ENCODE assay signal across 23 cellular contexts in genomic region chr2:96661324-96661723, GRCh38. TPM values are rescaled to one million over a fixed set of nuclear protein-coding genes. Genes with fewer than 3 reads are reported as not detected.
A peak's percentile ranks its signal among the peaks of the same experiment; 100 is the strongest.
DNase-seq lines count a peak whose midpoint lies in the region; ATAC-seq, FAIRE-seq and TF ChIP-seq lines count a peak whose summit lies in the region.
"Had no signal": no experiment of that assay in that cellular context is flagged by ENCODE, and none has a peak within 500 bp of the region (broad histone marks: within the 10 kb centered on the region; RNA-seq: fewer than 3 reads in every experiment).

No MANE protein-coding gene starts in this region.

- no peak overlapping the region for H3K9ac ChIP-seq in neural progenitor cell

- peaks cover 1% of the 10 kb centered on the region for H3K36me3 Mint-ChIP-seq in neural progenitor cell
- H3K36me3 Mint-ChIP-seq: CD4-positive, CD25-positive, alpha-beta regulatory T cell had no signal

- H3K4me1 ChIP-seq in neural progenitor cell, result no peaks in the 10 kb centered on the region
- H3K4me1 ChIP-seq: BE2C had no signal

- no peak overlapping the region for H3K4me2 ChIP-seq in neural progenitor cell

- H2AFZ ChIP-seq in neural progenitor cell (replicated peaks), result no peak overlapping the region

- peak; percentile 32 for FAIRE-seq in bronchial epithelial cell (lab: Jason Lieb, UNC)
- FAIRE-seq: A204.1, D721Med, G401.6, GM12892, GM18507, HTR-8/SVneo had no signal

- H3K27ac ChIP-seq in neural progenitor cell, result no peak overlapping the region

- no peak overlapping the region for H3K4me3 ChIP-seq in bronchial epithelial cell (ENCODE audit: low read depth, low read length)
- H3K4me3 ChIP-seq in neural progenitor cell, result no peak overlapping the region

- H3K9me3 Mint-ChIP-seq in neural progenitor cell, result no peaks in the 10 kb centered on the region
- H3K9me3 Mint-ChIP-seq: CD8-positive, alpha-beta memory T cell had no signal

- no peak for TF ChIP-seq CTCF in bronchial epithelial cell (IDR thresholded peaks at IDR 0.05; ENCODE audit: insufficient read depth, low read length, severe bottlenecking)
- no peak for TF ChIP-seq CTCF in neural progenitor cell (IDR thresholded peaks at IDR 0.05)

- no peak overlapping the region for H3K4me3 Mint-ChIP-seq in neural progenitor cell
- H3K4me3 Mint-ChIP-seq: CD4-positive, CD25-positive, alpha-beta regulatory T cell; HFFc6; IgD-negative memory B cell had no signal

- H4K20me1 ChIP-seq in neural progenitor cell (ENCODE audit: low read depth), result no peaks in the 10 kb centered on the region

- DNase-seq in bronchial epithelial cell (ENCODE audit: low read depth) (no peak), ecto neural progenitor cell (ENCODE audit: low spot score) (peak; percentile 16), neural progenitor cell (ENCODE audit: low spot score) (no peak)
- no peak for DNase-seq in activated naive CD4-positive, alpha-beta T cell treated with anti-CD3 and anti-CD28 coated beads, Interleukin-2, amount 50 U/mL, for 16 hours
- DNase-seq: ACHN; BE2C; C1 segment of cervical spinal cord; CD4-positive, CD25-positive, alpha-beta regulatory T cell; CD8-positive, alpha-beta memory T cell; COR-L47; GOT3; H7; HFFc6 had no signal

- H3K4me1 Mint-ChIP-seq in neural progenitor cell, result peaks cover 4% of the 10 kb centered on the region
- H3K4me1 Mint-ChIP-seq: CD8-positive, alpha-beta memory T cell had no signal

- ATAC-seq in GM18867 (IDR thresholded peaks at IDR 0.05; ENCODE audit: unreplicated experiment) (no peak), HG03045 (IDR thresholded peaks at IDR 0.05; ENCODE audit: unreplicated experiment) (no peak)
- ATAC-seq: HCT116 had no signal

- H3K27ac Mint-ChIP-seq in neural progenitor cell, result peak overlapping the region; percentile 61
- H3K27ac Mint-ChIP-seq: CD4-positive, CD25-positive, alpha-beta regulatory T cell; CD8-positive, alpha-beta memory T cell; HFFc6; IgD-negative memory B cell had no signal

- H3K79me2 ChIP-seq in neural progenitor cell (ENCODE audit: low read depth), result no peaks in the 10 kb centered on the region

- no peaks in the 10 kb centered on the region for H3F3A ChIP-seq in neural progenitor cell (ENCODE audit: low read depth)

- H3K9me3 ChIP-seq in neural progenitor cell (ENCODE audit: low read depth), result no peaks in the 10 kb centered on the region
- H3K9me3 ChIP-seq: BE2C had no signal

- H3K27me3 ChIP-seq in bronchial epithelial cell (ENCODE audit: control insufficient read depth, insufficient read depth, low read length), result no peaks in the 10 kb centered on the region
- H3K27me3 ChIP-seq in neural progenitor cell, result no peaks in the 10 kb centered on the region
- H3K27me3 ChIP-seq: BE2C had no signal

- H3K36me3 ChIP-seq in bronchial epithelial cell (ENCODE audit: control insufficient read depth, insufficient read depth, low read length) (no peaks in the 10 kb centered on the region), neural progenitor cell (no peaks in the 10 kb centered on the region)
- H3K36me3 ChIP-seq: BE2C had no signal

- peaks cover 5% of the 10 kb centered on the region for H3K27me3 Mint-ChIP-seq in neural progenitor cell (ENCODE audit: insufficient read depth, low read depth)

RNA-seq across cellular contexts. Expression of gene FER1L5, which starts 18.8 kb away (rescaled TPM):
- total RNA-seq in bronchial epithelial cell (under 0.01 TPM in 2 replicates), neural progenitor cell (ENCODE audit: low replicate concordance) (1.2 and 1.7 TPM in 2 replicates)
- total RNA-seq: CD4-positive, CD25-positive, alpha-beta regulatory T cell; CD8-positive, alpha-beta memory T cell; HFFc6 had no signal

RNA-seq across cellular contexts. Expression of gene KANSL3, which starts 23.2 kb away (rescaled TPM):
- total RNA-seq in bronchial epithelial cell (16.3 and 21.3 TPM in 2 replicates), neural progenitor cell (ENCODE audit: low replicate concordance) (32.9 and 44.3 TPM in 2 replicates)
